ENCODE assay signal across 10 cellular contexts in genomic region chr9:33142531-33142930, GRCh38. TPM values are rescaled to one million over a fixed set of nuclear protein-coding genes. Genes with fewer than 3 reads are reported as not detected.
A peak's percentile ranks its signal among the peaks of the same experiment; 100 is the strongest.
DNase-seq lines count a peak whose midpoint lies in the region; ATAC-seq and TF ChIP-seq lines count a peak whose summit lies in the region.
"Had no signal": no experiment of that assay in that cellular context is flagged by ENCODE, and none has a peak within 500 bp of the region (broad histone marks: within the 10 kb centered on the region; RNA-seq: fewer than 3 reads in every experiment).

No MANE protein-coding gene starts in this region.

- no peaks in the 10 kb centered on the region for H3K27me3 Mint-ChIP-seq in activated T-cell treated with anti-CD3 and anti-CD28 coated beads, Interleukin-2, amount 50 U/mL, for 72 hours (ENCODE audit: low read depth)
- no peaks in the 10 kb centered on the region for H3K27me3 Mint-ChIP-seq in activated naive CD8-positive, alpha-beta T cell treated with anti-CD3 and anti-CD28 coated beads, Interleukin-2, amount 10 ng/mL, durations not matched to agents 7 days and 5 days
- H3K27me3 Mint-ChIP-seq in stimulated activated naive B cell treated with anti-CD40 and anti-IgM and Interleukin-4, amounts not matched to agents 10 μg/mL and 1 μg/mL and 100 μg/mL, for 72 hours = no peaks in the 10 kb centered on the region

- no peak overlapping the region for H3K27ac ChIP-seq in uterus
- H3K27ac ChIP-seq: KMS-11 had no signal

- in situ Hi-C loops in G401 (cut with HindIII; ENCODE audit: low sequenced_read_pairs) = no loop called here

- no peaks in the 10 kb centered on the region for H3K36me3 ChIP-seq in uterus

- peaks cover 0 to 3% of the 10 kb centered on the region in 2 donors for H3K36me3 Mint-ChIP-seq in activated T-cell treated with anti-CD3 and anti-CD28 coated beads, Interleukin-2, amount 50 U/mL, for 72 hours (ENCODE audit: insufficient read depth in 2 of 2)
- peaks cover 3% of the 10 kb centered on the region for H3K36me3 Mint-ChIP-seq in activated naive CD8-positive, alpha-beta T cell treated with anti-CD3 and anti-CD28 coated beads, Interleukin-2, amount 10 ng/mL, durations not matched to agents 7 days and 5 days
- H3K36me3 Mint-ChIP-seq in stimulated activated naive B cell treated with anti-CD40 and anti-IgM and Interleukin-4, amounts not matched to agents 10 μg/mL and 1 μg/mL and 100 μg/mL, for 72 hours = peaks cover 17 to 50% of the 10 kb centered on the region in 2 donors

- POLR2A ChIA-PET in activated naive CD8-positive, alpha-beta T cell treated with anti-CD3 and anti-CD28 coated beads, Interleukin-2, amount 10 ng/mL, durations not matched to agents 7 days and 5 days (lab: Charles Lee) = interaction anchor here (1.7 to 1.9 kb wide), 2 partner anchors 16 to 25 kb away, joined by 6 to 7 read pairs; partner anchors contain the start of gene B4GALT1

- H3K4me1 ChIP-seq in uterus = peaks cover 29 to 42% of the 10 kb centered on the region in 2 donors

- DNase-seq in activated T-cell treated with anti-CD3 and anti-CD28 coated beads, Interleukin-2, amount 50 U/mL, for 72 hours = no peak
- DNase-seq in activated T-cell treated with anti-CD3 and anti-CD28 coated beads, Interleukin-2, amount 50 U/mL, for 1 hour = no peak
- DNase-seq in activated naive CD8-positive, alpha-beta T cell treated with anti-CD3 and anti-CD28 coated beads, Interleukin-2, amount 10 ng/mL, durations not matched to agents 7 days and 5 days = no peak
- DNase-seq in stimulated activated naive B cell treated with anti-CD40 and anti-IgM and Interleukin-4, amounts not matched to agents 10 μg/mL and 1 μg/mL and 100 μg/mL, for 72 hours = no peak
- DNase-seq in G401 (ENCODE audit: low spot score) (no peak), uterus (no peak), left ventricle myocardium superior (no peak)
- DNase-seq: stimulated activated CD4-positive, alpha-beta T cell treated with anti-CD3 and anti-CD28 coated beads, Interleukin-1b, Interleukin-23, amount 100 ng/mL, for 48 hours had no signal

- H3K4me3 ChIP-seq in uterus = no peak overlapping the region

- no peak for ATAC-seq in activated T-cell treated with anti-CD3 and anti-CD28 coated beads, Interleukin-2, amount 50 U/mL, for 72 hours (replicated peaks in 1 of 2)
- peak; percentile 28 for ATAC-seq in HG02852 (IDR thresholded peaks at IDR 0.05; ENCODE audit: unreplicated experiment)
- no peak for ATAC-seq in activated naive CD8-positive, alpha-beta T cell treated with anti-CD3 and anti-CD28 coated beads, Interleukin-2, amount 10 ng/mL, durations not matched to agents 7 days and 5 days (ENCODE audit: low read depth)
- peak; percentile 38 to 47 for ATAC-seq in stimulated activated naive B cell treated with anti-CD40 and anti-IgM and Interleukin-4, amounts not matched to agents 10 μg/mL and 1 μg/mL and 100 μg/mL, for 72 hours (replicated peaks)
- ATAC-seq in left ventricle myocardium superior = no peak

- TF ChIP-seq CTCF in uterus (IDR thresholded peaks at IDR 0.05) = no peak

- H3K9me3 ChIP-seq in uterus = no peaks in the 10 kb centered on the region

- peak overlapping the region; percentile 37 to 83 for H3K4me3 Mint-ChIP-seq in activated T-cell treated with anti-CD3 and anti-CD28 coated beads, Interleukin-2, amount 50 U/mL, for 72 hours
- peak overlapping the region; percentile 49 for H3K4me3 Mint-ChIP-seq in activated naive CD8-positive, alpha-beta T cell treated with anti-CD3 and anti-CD28 coated beads, Interleukin-2, amount 10 ng/mL, durations not matched to agents 7 days and 5 days
- peak overlapping the region; percentile 52 to 63 for H3K4me3 Mint-ChIP-seq in stimulated activated naive B cell treated with anti-CD40 and anti-IgM and Interleukin-4, amounts not matched to agents 10 μg/mL and 1 μg/mL and 100 μg/mL, for 72 hours

- H3K27me3 ChIP-seq in uterus = no peaks in the 10 kb centered on the region

- intact Hi-C loops in uterus (cut with DNase I; ENCODE audit: low total_unique reads) (no loop called here), left ventricle myocardium superior (cut with micrococcal nuclease) (no loop called here)

- peaks cover 88% of the 10 kb centered on the region for H3K4me1 Mint-ChIP-seq in activated T-cell treated with anti-CD3 and anti-CD28 coated beads, Interleukin-2, amount 50 U/mL, for 72 hours (ENCODE audit: low read depth)
- peaks cover 40% of the 10 kb centered on the region for H3K4me1 Mint-ChIP-seq in activated naive CD8-positive, alpha-beta T cell treated with anti-CD3 and anti-CD28 coated beads, Interleukin-2, amount 10 ng/mL, durations not matched to agents 7 days and 5 days
- H3K4me1 Mint-ChIP-seq in stimulated activated naive B cell treated with anti-CD40 and anti-IgM and Interleukin-4, amounts not matched to agents 10 μg/mL and 1 μg/mL and 100 μg/mL, for 72 hours = peaks cover 68 to 99% of the 10 kb centered on the region in 2 donors

- H3K9me3 Mint-ChIP-seq in activated T-cell treated with anti-CD3 and anti-CD28 coated beads, Interleukin-2, amount 50 U/mL, for 72 hours = no peaks in the 10 kb centered on the region
- no peaks in the 10 kb centered on the region for H3K9me3 Mint-ChIP-seq in activated naive CD8-positive, alpha-beta T cell treated with anti-CD3 and anti-CD28 coated beads, Interleukin-2, amount 10 ng/mL, durations not matched to agents 7 days and 5 days
- no peaks in the 10 kb centered on the region for H3K9me3 Mint-ChIP-seq in stimulated activated naive B cell treated with anti-CD40 and anti-IgM and Interleukin-4, amounts not matched to agents 10 μg/mL and 1 μg/mL and 100 μg/mL, for 72 hours

- TF ChIP-seq POLR2A in uterus (IDR thresholded peaks at IDR 0.05) = no peak

- peak overlapping the region; percentile 93 for H3K27ac Mint-ChIP-seq in activated T-cell treated with anti-CD3 and anti-CD28 coated beads, Interleukin-2, amount 50 U/mL, for 72 hours
- H3K27ac Mint-ChIP-seq in activated naive CD8-positive, alpha-beta T cell treated with anti-CD3 and anti-CD28 coated beads, Interleukin-2, amount 10 ng/mL, durations not matched to agents 7 days and 5 days = peak overlapping the region; percentile 65
- H3K27ac Mint-ChIP-seq in stimulated activated naive B cell treated with anti-CD40 and anti-IgM and Interleukin-4, amounts not matched to agents 10 μg/mL and 1 μg/mL and 100 μg/mL, for 72 hours = peak overlapping the region; percentile 96

RNA-seq across cellular contexts. Expression of gene B4GALT1, which starts 24.6 kb away (rescaled TPM):
- total RNA-seq in activated T-cell treated with anti-CD3 and anti-CD28 coated beads, Interleukin-2, amount 50 U/mL, for 72 hours = 10 to 100 TPM; 72.2 to 91.9 TPM
- total RNA-seq in activated naive CD8-positive, alpha-beta T cell treated with anti-CD3 and anti-CD28 coated beads, Interleukin-2, amount 10 ng/mL, durations not matched to agents 7 days and 5 days = 10 to 100 TPM; 34.6 to 35.7 TPM
- total RNA-seq in G401 (2014; rRNA removed; shearing (Covaris generic)) = 15.1 and 15.3 TPM in 2 replicates
- total RNA-seq in uterus = 10 to 100 TPM; 13.1 to 66.3 (median 37.1) TPM
- total RNA-seq in left ventricle myocardium superior = 42.5 TPM

Comparison
In these comparisons a context has a peak if more than half of its experiments do, and no peak if none do; other contexts are left out.
1. ATAC-seq: peak in HG02852 (single experiment) and stimulated activated naive B cell treated with anti-CD40 and anti-IgM and Interleukin-4, amounts not matched to agents 10 μg/mL and 1 μg/mL and 100 μg/mL, for 72 hours (2 of 2); none in activated T-cell treated with anti-CD3 and anti-CD28 coated beads, Interleukin-2, amount 50 U/mL, for 72 hours (0 of 2), activated naive CD8-positive, alpha-beta T cell treated with anti-CD3 and anti-CD28 coated beads, Interleukin-2, amount 10 ng/mL, durations not matched to agents 7 days and 5 days (single experiment) and left ventricle myocardium superior (single experiment).
2. Peak in every context shown above with its lines, with median percentiles within 50 percentile points of each other: H3K27ac Mint-ChIP-seq and H3K4me3 Mint-ChIP-seq.